Comparison of ENCODE assay signal across 1 cellular context in the genomic region with DNA sequence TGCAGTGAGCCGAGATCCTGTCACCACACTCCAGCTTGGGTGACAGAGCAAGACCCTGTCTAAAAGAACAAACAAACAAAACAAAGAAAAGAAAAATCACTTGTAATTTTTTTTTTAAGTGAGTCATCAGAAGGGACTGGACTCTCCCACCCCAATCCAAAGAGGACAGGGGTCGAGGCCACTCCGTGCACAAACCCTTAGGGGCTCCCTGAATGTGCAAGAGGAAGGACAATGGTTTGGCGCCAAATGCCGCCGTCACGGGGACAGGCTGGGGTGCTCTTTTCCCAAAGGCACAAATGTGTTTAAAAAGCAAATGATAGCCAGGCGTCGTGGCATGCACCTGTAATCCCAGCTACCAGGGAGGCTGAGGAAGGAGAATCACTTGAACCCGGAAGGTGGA.
TF ChIP-seq lines count a peak whose summit lies in the region.

No MANE protein-coding gene starts in this region.

TF ChIP-seq in HepG2, 621 proteins besides CTCF, POLR2A, EP300 and RAD21:
- TF ChIP-seq MAFK (conservative IDR thresholded peaks at IDR 0.05 in 1 of 2, IDR thresholded peaks at IDR 0.05 in 1 of 2; ENCODE audit: low read length in 2 of 2) = no peak
- TF ChIP-seq ZBTB33 (CRISPR knock-in tag; IDR thresholded peaks at IDR 0.05) = peak; percentile 68
TF ChIP-seq in HepG2: peak in this region for 1.
